ENCODE assay signal across 8 cellular contexts in the genomic region with DNA sequence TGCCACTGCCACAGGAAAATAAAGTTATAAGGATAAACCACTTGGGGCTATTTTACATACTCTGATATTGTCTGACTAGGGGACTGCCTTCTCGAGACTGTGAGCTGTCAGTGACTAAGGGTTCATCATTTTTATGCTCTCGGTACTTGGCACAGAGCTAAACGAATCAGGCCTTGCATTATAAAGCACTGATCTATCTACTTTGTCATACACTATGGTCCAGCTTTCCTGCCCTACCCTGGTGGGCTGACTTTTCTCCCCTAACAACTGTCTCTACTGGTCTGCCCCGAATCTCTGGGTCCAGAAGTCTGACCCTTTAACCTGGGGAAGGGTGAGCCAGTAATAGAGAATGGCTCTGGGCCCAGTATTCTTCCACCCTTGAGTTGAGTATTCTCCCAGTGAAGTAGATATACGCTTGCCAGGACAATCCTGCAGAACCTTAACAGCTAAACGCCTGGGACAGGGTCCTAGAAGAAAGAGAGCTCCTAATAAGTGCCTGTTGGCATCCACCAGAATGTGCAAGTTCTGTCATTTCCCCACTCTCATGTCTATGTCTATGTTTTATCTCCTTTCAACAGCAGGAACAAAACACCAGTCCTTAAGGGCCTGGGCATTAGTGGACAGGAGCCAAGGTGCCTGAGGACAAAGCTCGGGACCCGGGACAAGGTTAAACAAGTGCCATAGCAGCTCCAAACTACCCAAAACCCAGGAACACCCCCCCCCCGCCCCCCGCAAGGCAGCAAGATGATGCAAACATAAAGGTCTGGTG. TPM values are rescaled to one million over a fixed set of nuclear protein-coding genes. Genes with fewer than 3 reads are reported as not detected.
DNase-seq lines count a peak whose midpoint lies in the region; ATAC-seq and TF ChIP-seq lines count a peak whose summit lies in the region.

No MANE protein-coding gene starts in this region.

- H3K4me1 ChIP-seq in ES-I3 (ENCODE audit: insufficient read depth, low read length) (peaks cover 8% of the 10 kb centered on the region), foreskin keratinocyte (peaks cover 18% of the 10 kb centered on the region)

- ATAC-seq in SK-N-SH treated with all-trans-retinoic acid at 6 μM for 48 hours (peak; percentile 5; the same call in 2 of the 3 replicates), foreskin keratinocyte (peak; percentile 82), HG02763 (IDR thresholded peaks at IDR 0.05; ENCODE audit: unreplicated experiment) (no peak)

- peak overlapping the region; percentile 77 for H3K9ac ChIP-seq in ES-I3 (ENCODE audit: low read depth, low read length)

- H3K27me3 ChIP-seq in foreskin keratinocyte: no peaks in the 10 kb centered on the region

- DNase-seq in foreskin keratinocyte (peak; percentile 67 to 80), renal cortical epithelial cell (ENCODE audit: low read depth) (peak; percentile 50), putamen (ENCODE audit: low spot score) (no peak), HT-29 (ENCODE audit: low spot score) (no peak), NOMO-1 treated with DMSO at 0.1 percent for 48 hours (lab: John Stamatoyannopoulos, UW; ENCODE audit: unreplicated experiment) (no peak)

- no peaks in the 10 kb centered on the region for H3K9me3 ChIP-seq in ES-I3 (ENCODE audit: control insufficient read depth, insufficient read depth, low read length)

- TF ChIP-seq CTCF in foreskin keratinocyte (conservative IDR thresholded peaks at IDR 0.05): no peak

- H3K27ac ChIP-seq in foreskin keratinocyte: peak overlapping the region; percentile 98

- H3K36me3 ChIP-seq in ES-I3 (ENCODE audit: insufficient read depth, low read length): no peaks in the 10 kb centered on the region

TF ChIP-seq in SK-N-SH treated with all-trans-retinoic acid at 6 μM for 48 hours, 23 proteins besides CTCF, POLR2A, EP300 and RAD21:
- TF ChIP-seq ZNF70 (CRISPR knock-in tag; IDR thresholded peaks at IDR 0.05) (no peak), ZFP3 (CRISPR knock-in tag; IDR thresholded peaks at IDR 0.05) (no peak), SNAI2 (CRISPR knock-in tag; IDR thresholded peaks at IDR 0.05) (no peak), GLIS3 (CRISPR knock-in tag; IDR thresholded peaks at IDR 0.05) (no peak), PPARA (CRISPR knock-in tag; IDR thresholded peaks at IDR 0.05; ENCODE audit: borderline replicate concordance) (no peak), ZNF8 (CRISPR knock-in tag; IDR thresholded peaks at IDR 0.05) (no peak), ISL1 (CRISPR knock-in tag; IDR thresholded peaks at IDR 0.05) (no peak), CSDC2 (CRISPR knock-in tag; IDR thresholded peaks at IDR 0.05) (no peak), ARNTL (CRISPR knock-in tag; IDR thresholded peaks at IDR 0.05; ENCODE audit: borderline replicate concordance, low read depth) (no peak), TOX (CRISPR knock-in tag; IDR thresholded peaks at IDR 0.05; ENCODE audit: borderline replicate concordance) (no peak), ZFP30 (CRISPR knock-in tag; IDR thresholded peaks at IDR 0.05) (no peak), PATZ1 (CRISPR knock-in tag; IDR thresholded peaks at IDR 0.05; ENCODE audit: borderline replicate concordance) (no peak), RARB (CRISPR knock-in tag; IDR thresholded peaks at IDR 0.05) (no peak)
TF ChIP-seq in SK-N-SH treated with all-trans-retinoic acid at 6 μM for 48 hours: peak in this region for 0.

RNA-seq across cellular contexts. Expression of gene LARP6, which starts 1.3 kb away (rescaled TPM):
- total RNA-seq in foreskin keratinocyte (29.3 and 39.6 TPM in 2 replicates), renal cortical epithelial cell (28.3 and 37.0 TPM in 2 replicates)
- polyA plus RNA-seq in foreskin keratinocyte: 30.7 and 44.9 TPM in 2 replicates
- 4.4 and 5.6 TPM in 2 replicates for total RNA-seq in HT-29 (2014; rRNA removed; shearing (Covaris generic))

RNA-seq across cellular contexts. Expression of gene THAP10, which starts 39.5 kb away (rescaled TPM):
- total RNA-seq in foreskin keratinocyte: 3.1 and 3.7 TPM in 2 replicates
- 2.0 and 2.8 TPM in 2 replicates for polyA plus RNA-seq in foreskin keratinocyte
- total RNA-seq in renal cortical epithelial cell: 1.0 and 2.4 TPM in 2 replicates
- 2.7 and 3.9 TPM in 2 replicates for total RNA-seq in HT-29 (2014; rRNA removed; shearing (Covaris generic))

RNA-seq across cellular contexts. Expression of gene LRRC49, which starts 39.9 kb away (rescaled TPM):
- total RNA-seq in foreskin keratinocyte: 11.0 and 11.8 TPM in 2 replicates
- polyA plus RNA-seq in foreskin keratinocyte: 7.9 and 8.6 TPM in 2 replicates
- total RNA-seq in renal cortical epithelial cell: 11.1 and 22.0 TPM in 2 replicates
- 4.2 and 5.9 TPM in 2 replicates for total RNA-seq in HT-29 (2014; rRNA removed; shearing (Covaris generic))

Comparison
In these comparisons a context has a peak if more than half of its experiments do, and no peak if none do; other contexts are left out.
1. DNase-seq: peak in foreskin keratinocyte (2 of 2) and renal cortical epithelial cell (single experiment); none in putamen (single experiment), HT-29 (single experiment) and NOMO-1 treated with DMSO at 0.1 percent for 48 hours (single experiment).